Comparison of ENCODE assay signal across 7 cellular contexts in the genomic region with DNA sequence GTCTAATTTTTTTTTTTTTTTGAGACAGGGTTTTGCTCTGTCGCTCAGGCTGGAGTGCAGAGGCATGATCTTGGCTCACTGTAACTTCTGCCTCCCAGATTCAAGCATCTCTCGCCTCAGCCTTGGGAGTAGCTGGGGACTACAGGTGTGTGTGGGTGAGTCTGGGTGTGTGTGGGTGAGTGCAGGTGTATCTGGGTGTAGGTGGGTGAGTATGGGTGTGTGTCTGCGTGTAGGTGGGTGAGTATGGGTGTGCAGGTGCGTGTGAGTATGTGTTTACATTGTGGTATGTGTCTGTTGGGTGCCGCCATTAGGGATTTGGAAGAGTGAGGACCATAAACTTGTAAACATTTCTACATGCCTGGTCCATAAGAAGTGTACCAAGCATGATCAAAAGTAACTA. TPM values are rescaled to one million over a fixed set of nuclear protein-coding genes. Genes with fewer than 3 reads are reported as not detected.
"Had no signal": no experiment of that assay in that cellular context is flagged by ENCODE, and none has a peak within 500 bp of the region (broad histone marks: within the 10 kb centered on the region; RNA-seq: fewer than 3 reads in every experiment).

No MANE protein-coding gene starts in this region.

- DNase-seq: H9, HCEC 1CT, HFFc6, IMR-90 had no signal

- H3K4me2 ChIP-seq: GM23338 had no signal

- ATAC-seq: GM23338, K562 had no signal

- H3K4me3 ChIP-seq: GM23338, K562 had no signal

- H3K4me3 Mint-ChIP-seq: H9, HFFc6 had no signal

- H3K9me3 Mint-ChIP-seq: GM23338, H9, HFFc6 had no signal

- H3K27ac Mint-ChIP-seq: GM23338, H9, HFFc6 had no signal

- H2AFZ ChIP-seq: GM23338 had no signal

RNA-seq across cellular contexts. Expression of a gene that starts 1.5 kb away (rescaled TPM):
- total RNA-seq: GM23338, H9, HFFc6, HT-29, IMR-90, K562 had no signal
- polyA plus RNA-seq: GM23338, IMR-90, K562 had no signal
